Comparison of ENCODE assay signal across 30 cellular contexts in genomic region chr11:46304605-46305004, GRCh38. TPM values are rescaled to one million over a fixed set of nuclear protein-coding genes. Genes with fewer than 3 reads are reported as not detected.
"Had no signal": no experiment of that assay in that cellular context is flagged by ENCODE, and none has a peak within 500 bp of the region (broad histone marks: within the 10 kb centered on the region; RNA-seq: fewer than 3 reads in every experiment).

No MANE protein-coding gene starts in this region.

- H3K9me3 Mint-ChIP-seq: activated CD4-positive, alpha-beta memory T cell treated with anti-CD3 and anti-CD28 coated beads, Interleukin-2, amount 10 ng/mL, durations not matched to agents 7 days and 5 days; activated CD4-positive, alpha-beta T cell treated with anti-CD3 and anti-CD28 coated beads, Interleukin-2, amount 10 ng/mL, durations not matched to agents 7 days and 5 days; activated naive CD4-positive, alpha-beta T cell treated with anti-CD3 and anti-CD28 coated beads, Interleukin-2, amount 10 ng/mL, durations not matched to agents 7 days and 5 days; activated naive CD4-positive, alpha-beta T cell treated with anti-CD3 and anti-CD28 coated beads, Interleukin-2, amount 50 U/mL, for 72 hours; activated naive CD8-positive, alpha-beta T cell treated with anti-CD3 and anti-CD28 coated beads, Interleukin-2, amount 10 ng/mL, durations not matched to agents 7 days and 5 days; activated T-cell treated with anti-CD3 and anti-CD28 coated beads, Interleukin-2, amount 50 U/mL, for 24 hours; activated T-cell treated with anti-CD3 and anti-CD28 coated beads, Interleukin-2, amount 50 U/mL, for 72 hours; brain; dendritic cell treated with granulocyte-macrophage colony-stimulating factor and Interleukin-4, amounts not matched to agents 40 ng/mL and 50 ng/mL, for 4 days; endodermal cell; T-helper 2 cell treated with Interferon-gamma antibody and Interleukin-4, amounts not matched to agents 5 μg/mL and 100 μg/mL, for 36 hours had no signal

- H3K4me3 ChIP-seq: ascending aorta, breast epithelium, cardiac muscle cell, coronary artery, dorsolateral prefrontal cortex had no signal

- H3K9me3 ChIP-seq: ascending aorta, breast epithelium had no signal

- DNase-seq: activated CD4-positive, alpha-beta memory T cell treated with anti-CD3 and anti-CD28 coated beads, Interleukin-2, amount 10 ng/mL, durations not matched to agents 7 days and 5 days; activated CD4-positive, alpha-beta T cell treated with anti-CD3 and anti-CD28 coated beads for 1 hour; activated CD4-positive, alpha-beta T cell treated with anti-CD3 and anti-CD28 coated beads for 4 hours; activated CD4-positive, alpha-beta T cell treated with anti-CD3 and anti-CD28 coated beads, Interleukin-2, amount 10 ng/mL, durations not matched to agents 7 days and 5 days; activated CD4-positive, alpha-beta T cell treated with anti-CD3 and anti-CD28 coated beads, Interleukin-2, amount 50 U/mL, for 4 hours; activated CD8-positive, alpha-beta memory T cell treated with anti-CD3 and anti-CD28 coated beads, Interleukin-2, amount 50 U/mL, for 48 hours; activated gamma-delta T cell; activated naive CD4-positive, alpha-beta T cell; activated naive CD8-positive, alpha-beta T cell treated with anti-CD3 and anti-CD28 coated beads, Interleukin-2, amount 10 ng/mL, durations not matched to agents 7 days and 5 days; activated T-cell treated with anti-CD3 and anti-CD28 coated beads for 4 hours; activated T-cell treated with anti-CD3 and anti-CD28 coated beads, Interleukin-2, amount 50 U/mL, for 24 hours; central memory CD4-positive, alpha-beta T cell; cerebellar nuclear complex; dorsolateral prefrontal cortex; effector memory CD4-positive, alpha-beta T cell; endodermal cell; head of caudate nucleus; T-helper 17 cell; T1000 had no signal

- ATAC-seq: activated naive CD4-positive, alpha-beta T cell treated with anti-CD3 and anti-CD28 coated beads, Interleukin-2, amount 50 U/mL, for 72 hours; esophagus mucosa had no signal

- H3K36me3 ChIP-seq: ascending aorta, breast epithelium, cardiac muscle cell had no signal

- H3K4me3 Mint-ChIP-seq: activated CD4-positive, alpha-beta memory T cell treated with anti-CD3 and anti-CD28 coated beads, Interleukin-2, amount 10 ng/mL, durations not matched to agents 7 days and 5 days; activated CD4-positive, alpha-beta T cell treated with anti-CD3 and anti-CD28 coated beads, Interleukin-2, amount 10 ng/mL, durations not matched to agents 7 days and 5 days; activated naive CD4-positive, alpha-beta T cell treated with anti-CD3 and anti-CD28 coated beads, Interleukin-2, amount 10 ng/mL, durations not matched to agents 7 days and 5 days; activated naive CD8-positive, alpha-beta T cell treated with anti-CD3 and anti-CD28 coated beads, Interleukin-2, amount 10 ng/mL, durations not matched to agents 7 days and 5 days; activated T-cell treated with anti-CD3 and anti-CD28 coated beads, Interleukin-2, amount 50 U/mL, for 24 hours; activated T-cell treated with anti-CD3 and anti-CD28 coated beads, Interleukin-2, amount 50 U/mL, for 72 hours; brain; dendritic cell treated with granulocyte-macrophage colony-stimulating factor and Interleukin-4, amounts not matched to agents 40 ng/mL and 50 ng/mL, for 4 days; endodermal cell; T-helper 17 cell; T-helper 2 cell treated with Interferon-gamma antibody and Interleukin-4, amounts not matched to agents 5 μg/mL and 100 μg/mL, for 36 hours had no signal

- H3K27ac Mint-ChIP-seq: activated CD4-positive, alpha-beta memory T cell treated with anti-CD3 and anti-CD28 coated beads, Interleukin-2, amount 10 ng/mL, durations not matched to agents 7 days and 5 days; activated CD4-positive, alpha-beta T cell treated with anti-CD3 and anti-CD28 coated beads, Interleukin-2, amount 10 ng/mL, durations not matched to agents 7 days and 5 days; activated naive CD4-positive, alpha-beta T cell treated with anti-CD3 and anti-CD28 coated beads, Interleukin-2, amount 10 ng/mL, durations not matched to agents 7 days and 5 days; activated naive CD8-positive, alpha-beta T cell treated with anti-CD3 and anti-CD28 coated beads, Interleukin-2, amount 10 ng/mL, durations not matched to agents 7 days and 5 days; activated T-cell treated with anti-CD3 and anti-CD28 coated beads, Interleukin-2, amount 50 U/mL, for 24 hours; activated T-cell treated with anti-CD3 and anti-CD28 coated beads, Interleukin-2, amount 50 U/mL, for 72 hours; endodermal cell; T-helper 17 cell; T-helper 2 cell treated with Interferon-gamma antibody and Interleukin-4, amounts not matched to agents 5 μg/mL and 100 μg/mL, for 36 hours had no signal

- H3K4me1 ChIP-seq: ascending aorta, breast epithelium had no signal

- H3K27ac ChIP-seq: ascending aorta, breast epithelium, cardiac muscle cell, coronary artery, dorsolateral prefrontal cortex had no signal

- H3K27me3 Mint-ChIP-seq: activated CD4-positive, alpha-beta memory T cell treated with anti-CD3 and anti-CD28 coated beads, Interleukin-2, amount 10 ng/mL, durations not matched to agents 7 days and 5 days; activated T-cell treated with anti-CD3 and anti-CD28 coated beads, Interleukin-2, amount 50 U/mL, for 24 hours; T-helper 17 cell had no signal

- H3K36me3 Mint-ChIP-seq: activated naive CD4-positive, alpha-beta T cell treated with anti-CD3 and anti-CD28 coated beads, Interleukin-2, amount 10 ng/mL, durations not matched to agents 7 days and 5 days; activated naive CD4-positive, alpha-beta T cell treated with anti-CD3 and anti-CD28 coated beads, Interleukin-2, amount 50 U/mL, for 72 hours; activated naive CD8-positive, alpha-beta T cell treated with anti-CD3 and anti-CD28 coated beads, Interleukin-2, amount 10 ng/mL, durations not matched to agents 7 days and 5 days had no signal

- H3K27me3 ChIP-seq: ascending aorta, breast epithelium, cardiac muscle cell, dorsolateral prefrontal cortex had no signal

RNA-seq across cellular contexts. Expression of gene CREB3L1, which starts 27.1 kb away (rescaled TPM):
- total RNA-seq: activated CD4-positive, alpha-beta memory T cell treated with anti-CD3 and anti-CD28 coated beads, Interleukin-2, amount 10 ng/mL, durations not matched to agents 7 days and 5 days; activated CD4-positive, alpha-beta T cell treated with anti-CD3 and anti-CD28 coated beads, Interleukin-2, amount 10 ng/mL, durations not matched to agents 7 days and 5 days; activated naive CD8-positive, alpha-beta T cell treated with anti-CD3 and anti-CD28 coated beads, Interleukin-2, amount 10 ng/mL, durations not matched to agents 7 days and 5 days; activated T-cell treated with anti-CD3 and anti-CD28 coated beads, Interleukin-2, amount 50 U/mL, for 72 hours; T-helper 17 cell had no signal
